ENCODE assay signal across 1 cellular context in genomic region chr22:26845016-26845728, GRCh38.
TF ChIP-seq lines count a peak whose summit lies in the region.

No MANE protein-coding gene starts in this region.

TF ChIP-seq in SK-N-SH, 30 proteins besides CTCF, POLR2A, EP300 and RAD21 (continued from another document):
- TF ChIP-seq MEF2A (IDR thresholded peaks at IDR 0.05; ENCODE audit: borderline replicate concordance, low read depth): no peak
- no peak for TF ChIP-seq EZH2phosphoT487 (IDR thresholded peaks at IDR 0.05; ENCODE audit: borderline replicate concordance, low read depth)
